12 cellular contexts compared by ENCODE assay signal in genomic region chr14:61559641-61560201, GRCh38.
DNase-seq lines count a peak whose midpoint lies in the region; ATAC-seq and TF ChIP-seq lines count a peak whose summit lies in the region.
"Had no signal": no experiment of that assay in that cellular context is flagged by ENCODE, and none has a peak within 500 bp of the region (broad histone marks: within the 10 kb centered on the region; RNA-seq: fewer than 3 reads in every experiment).

No MANE protein-coding gene starts in this region.

- DNase-seq in H7 (peak; percentile 61), SJSA1 (ENCODE audit: low read depth in 1 of 2, low spot score in 2 of 2) (no peak), iPS-NIHi7 (ENCODE audit: extremely low spot score) (peak; percentile 55), smooth muscle cell (lab: John Stamatoyannopoulos, UW; ENCODE audit: unreplicated experiment) (no peak), NCI-H1694 treated with DMSO at 0.1 percent for 48 hours (lab: John Stamatoyannopoulos, UW) (no peak)
- no peak for DNase-seq in naive thymus-derived CD8-positive, alpha-beta T cell
- DNase-seq: activated T-cell treated with anti-CD3 and anti-CD28 coated beads for 4 hours, NCI-H226 had no signal

- H3K4me1 Mint-ChIP-seq in naive thymus-derived CD8-positive, alpha-beta T cell: peaks cover 10 to 43% (median 17%) of the 10 kb centered on the region in 4 donors

- ATAC-seq in HG03432 (IDR thresholded peaks at IDR 0.05; ENCODE audit: unreplicated experiment) (no peak), HG03442 (IDR thresholded peaks at IDR 0.05; ENCODE audit: unreplicated experiment) (no peak)
- ATAC-seq in naive thymus-derived CD8-positive, alpha-beta T cell: no peak

- WGBS in smooth muscle cell (ENCODE audit: low lambda C conversion rate): 79% methylated on average over 14 of the region's 14 CpGs

- H3K4me3 ChIP-seq in H7 (ENCODE audit: insufficient read depth, low read depth, low read length) (no peak overlapping the region), SJSA1 (no peak overlapping the region), smooth muscle cell (no peak overlapping the region)

- no peaks in the 10 kb centered on the region for H4K20me1 ChIP-seq in smooth muscle cell (ENCODE audit: low read depth)

- peaks cover 0 to 3% (median 0%) of the 10 kb centered on the region in 3 donors for H3K36me3 Mint-ChIP-seq in naive thymus-derived CD8-positive, alpha-beta T cell
- H3K36me3 Mint-ChIP-seq: IgD-negative memory B cell had no signal

- H3K9me3 ChIP-seq in SJSA1 (replicated peaks) (no peaks in the 10 kb centered on the region), smooth muscle cell (replicated peaks; ENCODE audit: low read depth) (no peaks in the 10 kb centered on the region)

- H3K79me2 ChIP-seq in smooth muscle cell (ENCODE audit: low read depth): no peaks in the 10 kb centered on the region

- POLR2A ChIA-PET in naive thymus-derived CD8-positive, alpha-beta T cell (lab: Charles Lee): interaction anchor here (2.8 kb wide), 1 partner anchor 10 kb away, joined by 12 read pairs; no protein-coding TSS in a partner anchor

- no peaks in the 10 kb centered on the region for H3K36me3 ChIP-seq in H7 (replicated peaks; ENCODE audit: control insufficient read depth, insufficient read depth, low read length)
- no peaks in the 10 kb centered on the region for H3K36me3 ChIP-seq in SJSA1
- no peaks in the 10 kb centered on the region for H3K36me3 ChIP-seq in smooth muscle cell (ENCODE audit: low read depth)

- H3F3A ChIP-seq in smooth muscle cell (ENCODE audit: low read depth): peaks cover 39% of the 10 kb centered on the region

- H3K4me1 ChIP-seq in SJSA1 (replicated peaks) (peaks cover 80% of the 10 kb centered on the region), smooth muscle cell (ENCODE audit: low read depth) (peaks cover 27% of the 10 kb centered on the region)

- no peak overlapping the region for H3K4me3 Mint-ChIP-seq in naive thymus-derived CD8-positive, alpha-beta T cell
- H3K4me3 Mint-ChIP-seq: T-helper 1 cell treated with Interleukin-12 subunit alpha and Interleukin-12 subunit beta and Interleukin-4 antibody, amounts not matched to agents 30 μg/mL and 1 μg/mL, for 36 hours had no signal

- H3K4me2 ChIP-seq in smooth muscle cell: peak overlapping the region; percentile 60

- TF ChIP-seq CTCF in smooth muscle cell (IDR thresholded peaks at IDR 0.05; ENCODE audit: borderline replicate concordance, insufficient read depth, poor library complexity, severe bottlenecking): no peak

- peak overlapping the region; percentile 98 for H3K27ac ChIP-seq in SJSA1
- H3K27ac ChIP-seq in smooth muscle cell (ENCODE audit: low read depth): peak overlapping the region; percentile 99

- peak overlapping the region; percentile 84 for H3K9ac ChIP-seq in smooth muscle cell (ENCODE audit: low read depth)

- peak overlapping the region; percentile 61 for H2AFZ ChIP-seq in smooth muscle cell (ENCODE audit: low read depth)

- H3K27ac Mint-ChIP-seq in naive thymus-derived CD8-positive, alpha-beta T cell: no peak overlapping the region
- H3K27ac Mint-ChIP-seq: IgD-negative memory B cell; T-helper 1 cell treated with Interleukin-12 subunit alpha and Interleukin-12 subunit beta and Interleukin-4 antibody, amounts not matched to agents 30 μg/mL and 1 μg/mL, for 36 hours had no signal

- H3K27me3 Mint-ChIP-seq in naive thymus-derived CD8-positive, alpha-beta T cell: no peaks in the 10 kb centered on the region
- H3K27me3 Mint-ChIP-seq: IgD-negative memory B cell had no signal

- H3K27me3 ChIP-seq in H7 (ENCODE audit: control insufficient read depth, insufficient read depth, low read length): no peaks in the 10 kb centered on the region
- H3K27me3 ChIP-seq in SJSA1 (replicated peaks): no peaks in the 10 kb centered on the region
- no peaks in the 10 kb centered on the region for H3K27me3 ChIP-seq in smooth muscle cell (ENCODE audit: low read depth)

- H3K9me3 Mint-ChIP-seq in naive thymus-derived CD8-positive, alpha-beta T cell: no peaks in the 10 kb centered on the region
- H3K9me3 Mint-ChIP-seq: IgD-negative memory B cell; T-helper 1 cell treated with Interleukin-12 subunit alpha and Interleukin-12 subunit beta and Interleukin-4 antibody, amounts not matched to agents 30 μg/mL and 1 μg/mL, for 36 hours had no signal

Comparison
In these comparisons a context has a peak if more than half of its experiments do, and no peak if none do; other contexts are left out.
1. DNase-seq: peak in H7 (single experiment) and iPS-NIHi7 (single experiment); none in SJSA1 (0 of 2), smooth muscle cell (single experiment), NCI-H1694 treated with DMSO at 0.1 percent for 48 hours (single experiment) and naive thymus-derived CD8-positive, alpha-beta T cell (0 of 10).